ENCODE assay signal across 26 cellular contexts in the genomic region with DNA sequence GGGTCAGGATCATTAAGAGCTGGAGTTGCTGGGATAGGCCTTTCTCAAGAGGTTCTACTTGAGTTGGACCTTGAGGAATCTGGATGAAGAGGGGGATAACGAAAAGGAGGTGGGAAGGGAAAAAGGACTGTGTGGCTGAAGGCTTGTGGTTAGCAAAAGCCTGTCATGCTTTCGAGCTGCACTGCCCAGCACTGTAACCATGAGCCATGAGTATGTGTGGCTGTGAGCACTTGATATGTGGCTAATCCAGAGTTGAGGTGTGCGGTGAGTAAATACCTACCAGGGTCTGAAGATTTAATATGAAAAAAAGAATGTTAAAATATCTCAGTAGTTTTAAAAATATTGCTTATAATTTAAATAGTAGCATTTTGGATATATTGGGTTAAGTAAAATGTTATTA. TPM values are rescaled to one million over a fixed set of nuclear protein-coding genes. Genes with fewer than 3 reads are reported as not detected.
A peak's percentile ranks its signal among the peaks of the same experiment; 100 is the strongest.
DNase-seq lines count a peak whose midpoint lies in the region; ATAC-seq and TF ChIP-seq lines count a peak whose summit lies in the region.
"Had no signal": no experiment of that assay in that cellular context is flagged by ENCODE, and none has a peak within 500 bp of the region (broad histone marks: within the 10 kb centered on the region; RNA-seq: fewer than 3 reads in every experiment).

No MANE protein-coding gene starts in this region.

- H3K4me3 Mint-ChIP-seq in WTC11: no peak overlapping the region
- no peak overlapping the region for H3K4me3 Mint-ChIP-seq in effector memory CD8-positive, alpha-beta T cell
- H3K4me3 Mint-ChIP-seq: activated naive CD8-positive, alpha-beta T cell; GM23338; stimulated activated naive CD8-positive, alpha-beta T cell treated with anti-CD3 and anti-CD28 coated beads, Interleukin-15, amount 100 ng/mL, for 72 hours had no signal

- H3K27ac ChIP-seq in HEK293 (ENCODE audit: extremely low read depth, low read depth, low read length) (no peak overlapping the region), gastroesophageal sphincter (no peak overlapping the region)
- H3K27ac ChIP-seq: C4-2B, epithelial cell of prostate, heart right ventricle, left ventricle myocardium inferior, pancreas, tibial artery had no signal

- peaks cover 38% of the 10 kb centered on the region for H3K36me3 Mint-ChIP-seq in WTC11
- peaks cover 51% of the 10 kb centered on the region for H3K36me3 Mint-ChIP-seq in effector memory CD8-positive, alpha-beta T cell (ENCODE audit: insufficient read depth)

- POLR2A ChIA-PET in HEK293 (lab: Yijun Ruan, JAX) (no interaction called here), WTC11 (lab: Charles Lee) (no interaction called here)

- H3K27me3 Mint-ChIP-seq in WTC11 (ENCODE audit: low read depth): no peaks in the 10 kb centered on the region
- H3K27me3 Mint-ChIP-seq in effector memory CD8-positive, alpha-beta T cell: no peaks in the 10 kb centered on the region
- H3K27me3 Mint-ChIP-seq: activated naive CD8-positive, alpha-beta T cell; naive thymus-derived CD8-positive, alpha-beta T cell; stimulated activated naive CD8-positive, alpha-beta T cell treated with anti-CD3 and anti-CD28 coated beads, Interleukin-15, amount 100 ng/mL, for 72 hours had no signal

- no peaks in the 10 kb centered on the region for H3K27me3 ChIP-seq in gastroesophageal sphincter
- H3K27me3 ChIP-seq: ascending aorta, heart right ventricle, pancreas, tibial artery had no signal

- TF ChIP-seq CTCF in HEK293 (tag by site-specific recombination; IDR thresholded peaks at IDR 0.05): no peak
- no peak for TF ChIP-seq CTCF in WTC11 (IDR thresholded peaks at IDR 0.05)
- TF ChIP-seq CTCF in gastroesophageal sphincter (IDR thresholded peaks at IDR 0.05): no peak

- H3K4me1 Mint-ChIP-seq in WTC11: peaks cover 35% of the 10 kb centered on the region
- H3K4me1 Mint-ChIP-seq in effector memory CD8-positive, alpha-beta T cell (ENCODE audit: low read depth in 2 of 2): peaks cover 33% of the 10 kb centered on the region in 2 donors

- H3K4me3 ChIP-seq in HEK293 (ENCODE audit: low read depth, low read length): no peak overlapping the region
- H3K4me3 ChIP-seq in gastroesophageal sphincter: no peak overlapping the region
- H3K4me3 ChIP-seq: ascending aorta, GM23338, heart right ventricle, left ventricle myocardium inferior, pancreas, tibial artery had no signal

- H3K9me3 Mint-ChIP-seq in WTC11: 0 out of 2 replicates have a peak, but pooled peaks cover 3% of the 10 kb centered on the region
- no peaks in the 10 kb centered on the region for H3K9me3 Mint-ChIP-seq in effector memory CD8-positive, alpha-beta T cell
- H3K9me3 Mint-ChIP-seq: GM23338; naive thymus-derived CD8-positive, alpha-beta T cell; stimulated activated naive CD8-positive, alpha-beta T cell treated with anti-CD3 and anti-CD28 coated beads, Interleukin-15, amount 100 ng/mL, for 72 hours had no signal

- 91 to 100% methylated on average over 1 to 3 of the region's 3 CpGs for WGBS in gastroesophageal sphincter (ENCODE audit: low coverage in 1 of 2), 2 donors

- TF ChIP-seq POLR2A in gastroesophageal sphincter (IDR thresholded peaks at IDR 0.05): no peak

- DNase-seq in WTC11 (ENCODE audit: low spot score): no peak
- DNase-seq in effector memory CD8-positive, alpha-beta T cell: no peak
- DNase-seq in renal cortical epithelial cell (ENCODE audit: low read depth): peak; percentile 27
- DNase-seq in SKM-1 (lab: John Stamatoyannopoulos, UW; ENCODE audit: unreplicated experiment): no peak
- DNase-seq in ecto neural progenitor cell (ENCODE audit: low spot score): no peak
- DNase-seq: central memory CD4-positive, alpha-beta T cell; heart right ventricle; left ventricle myocardium inferior; MV-4-11; naive thymus-derived CD8-positive, alpha-beta T cell; NCI-H1694 treated with DMSO at 0.1 percent for 48 hours; NCI-H524 treated with DMSO at 0.1 percent for 48 hours; pancreas; stimulated activated CD4-positive, alpha-beta T cell treated with anti-CD3 and anti-CD28 coated beads, Interleukin-15, amount 100 ng/mL, for 24 hours; stimulated activated naive CD8-positive, alpha-beta T cell treated with anti-CD3 and anti-CD28 coated beads, Interleukin-15, amount 100 ng/mL, for 72 hours; tibial artery had no signal

- no peak for TF ChIP-seq EP300 in gastroesophageal sphincter (IDR thresholded peaks at IDR 0.05)

- H3K36me3 ChIP-seq in HEK293 (ENCODE audit: control insufficient read depth in 2 of 2, insufficient read depth in 1 of 2, low read length in 2 of 2): peaks cover 5 to 56% of the 10 kb centered on the region in 2 experiments; a peak in 2 of 3 replicates
- H3K36me3 ChIP-seq in gastroesophageal sphincter: peaks cover 0 to 44% of the 10 kb centered on the region in 2 donors

- no peaks in the 10 kb centered on the region for H3K9me3 ChIP-seq in HEK293 (ENCODE audit: control insufficient read depth, insufficient read depth, low read depth, low read length)
- no peaks in the 10 kb centered on the region for H3K9me3 ChIP-seq in gastroesophageal sphincter
- H3K9me3 ChIP-seq: ascending aorta, heart right ventricle, left ventricle myocardium inferior, pancreas, tibial artery had no signal

- H3K4me1 ChIP-seq in HEK293 (ENCODE audit: control insufficient read depth, insufficient read depth, low read length) (0 out of 2 replicates have a peak, but pooled peaks cover 2% of the 10 kb centered on the region), gastroesophageal sphincter (peaks cover 3 to 80% (median 6%) of the 10 kb centered on the region in 3 donors)

- CTCF ChIA-PET in HEK293 (lab: Yijun Ruan, JAX): interaction anchor here (0.6 to 0.7 kb wide), 3 partner anchors 36 to 748 kb away, joined by 3 read pairs; no protein-coding TSS in a partner anchor
- CTCF ChIA-PET in WTC11 (lab: Charles Lee): no interaction called here

- ATAC-seq in WTC11: no peak
- no peak for ATAC-seq in effector memory CD8-positive, alpha-beta T cell (replicated peaks)
- ATAC-seq in gastroesophageal sphincter: no peak
- no peak for ATAC-seq in HG02798 (IDR thresholded peaks at IDR 0.05; ENCODE audit: poor library complexity, unreplicated experiment)
- ATAC-seq: GM23338; naive thymus-derived CD8-positive, alpha-beta T cell; Panc1; sciatic nerve; stimulated activated naive CD8-positive, alpha-beta T cell treated with anti-CD3 and anti-CD28 coated beads, Interleukin-15, amount 100 ng/mL, for 72 hours had no signal

- peak overlapping the region; percentile 8 for H3K27ac Mint-ChIP-seq in WTC11
- peak overlapping the region; percentile 64 to 84 for H3K27ac Mint-ChIP-seq in effector memory CD8-positive, alpha-beta T cell
- H3K27ac Mint-ChIP-seq: activated naive CD8-positive, alpha-beta T cell; GM23338 had no signal

TF ChIP-seq in HEK293, 187 proteins besides CTCF, POLR2A, EP300 and RAD21 (continues in another document):
- TF ChIP-seq, protein P1, sequence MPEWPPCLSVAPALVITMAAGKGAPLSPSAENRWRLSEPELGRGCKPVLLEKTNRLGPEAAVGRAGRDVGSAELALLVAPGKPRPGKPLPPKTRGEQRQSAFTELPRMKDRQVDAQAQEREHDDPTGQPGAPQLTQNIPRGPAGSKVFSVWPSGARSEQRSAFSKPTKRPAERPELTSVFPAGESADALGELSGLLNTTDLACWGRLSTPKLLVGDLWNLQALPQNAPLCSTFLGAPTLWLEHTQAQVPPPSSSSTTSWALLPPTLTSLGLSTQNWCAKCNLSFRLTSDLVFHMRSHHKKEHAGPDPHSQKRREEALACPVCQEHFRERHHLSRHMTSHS (tag by site-specific recombination; IDR thresholded peaks at IDR 0.05): no peak
- TF ChIP-seq ZNF621 (tag by site-specific recombination; IDR thresholded peaks at IDR 0.05): no peak

TF ChIP-seq in WTC11, 78 proteins besides CTCF, POLR2A, EP300 and RAD21 (continues in another document):
- TF ChIP-seq ATF1 (CRISPR knock-in tag; IDR thresholded peaks at IDR 0.05) (no peak), FOXP1 (CRISPR knock-in tag; IDR thresholded peaks at IDR 0.05; ENCODE audit: borderline replicate concordance) (no peak)
- TF ChIP-seq, protein P2, sequence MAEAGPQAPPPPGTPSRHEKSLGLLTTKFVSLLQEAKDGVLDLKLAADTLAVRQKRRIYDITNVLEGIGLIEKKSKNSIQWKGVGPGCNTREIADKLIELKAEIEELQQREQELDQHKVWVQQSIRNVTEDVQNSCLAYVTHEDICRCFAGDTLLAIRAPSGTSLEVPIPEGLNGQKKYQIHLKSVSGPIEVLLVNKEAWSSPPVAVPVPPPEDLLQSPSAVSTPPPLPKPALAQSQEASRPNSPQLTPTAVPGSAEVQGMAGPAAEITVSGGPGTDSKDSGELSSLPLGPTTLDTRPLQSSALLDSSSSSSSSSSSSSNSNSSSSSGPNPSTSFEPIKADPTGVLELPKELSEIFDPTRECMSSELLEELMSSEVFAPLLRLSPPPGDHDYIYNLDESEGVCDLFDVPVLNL (CRISPR knock-in tag; IDR thresholded peaks at IDR 0.05; ENCODE audit: borderline replicate concordance, low read depth): no peak

RNA-seq across cellular contexts. Expression of a gene that starts 11.4 kb away (rescaled TPM):
- 78.0 to 88.6 TPM (median 80.0 TPM) in 3 replicates for total RNA-seq in WTC11 (2021)
- total RNA-seq in renal cortical epithelial cell: 188 and 221 TPM in 2 replicates
- total RNA-seq in gastroesophageal sphincter: 100 to 1,000 TPM; 136 to 198 (median 169) TPM
